Comparison of ENCODE assay signal across 8 cellular contexts in the genomic region with DNA sequence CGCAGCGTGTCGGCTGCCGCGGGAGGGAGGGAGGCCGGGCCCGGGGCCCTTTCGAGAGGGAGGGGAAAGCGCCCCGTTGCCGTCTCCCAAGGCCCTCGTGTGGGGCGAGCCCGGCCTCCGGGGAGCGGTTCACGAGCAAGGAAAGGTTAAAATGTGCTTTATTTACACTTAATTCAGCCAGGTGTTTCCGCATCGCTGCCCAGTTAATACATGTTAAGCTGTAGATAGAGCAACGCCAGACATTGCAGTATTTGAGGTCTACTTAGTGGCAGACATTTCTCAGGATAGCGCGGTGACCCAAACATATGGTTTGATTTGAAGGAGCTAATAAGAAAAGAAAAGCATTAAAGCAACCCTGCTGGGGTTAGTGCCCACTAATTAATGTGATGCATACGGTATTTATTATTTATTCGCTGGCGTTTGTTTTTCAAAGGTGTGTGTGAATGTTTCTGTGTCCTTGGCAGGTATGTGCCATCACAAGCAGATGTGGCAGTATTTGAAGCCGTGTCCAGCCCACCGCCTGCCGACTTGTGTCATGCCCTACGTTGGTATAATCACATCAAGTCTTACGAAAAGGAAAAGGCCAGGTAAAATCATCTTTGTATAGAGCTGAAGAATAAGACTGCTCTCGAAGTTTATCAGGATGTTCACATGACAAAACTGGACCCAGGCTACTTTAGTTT. TPM values are rescaled to one million over a fixed set of nuclear protein-coding genes. Genes with fewer than 3 reads are reported as not detected.
DNase-seq lines count a peak whose midpoint lies in the region; ATAC-seq lines count a peak whose summit lies in the region.

No MANE protein-coding gene starts in this region.

- H3K27me3 Mint-ChIP-seq in CD4-positive, alpha-beta memory T cell = no peaks in the 10 kb centered on the region
- H3K27me3 Mint-ChIP-seq in T-cell = no peaks in the 10 kb centered on the region

- peaks cover 38 to 70% (median 56%) of the 10 kb centered on the region in 4 donors for H3K4me1 Mint-ChIP-seq in CD4-positive, alpha-beta memory T cell
- peaks cover 57 to 63% (median 62%) of the 10 kb centered on the region in 3 donors for H3K4me1 Mint-ChIP-seq in T-cell

- CTCF ChIA-PET in CD4-positive, alpha-beta memory T cell (lab: Charles Lee; ENCODE audit: partially characterized antibody) = interaction anchor here (0.5 to 3.6 kb wide), 4 partner anchors 24 to 114 kb away, joined by 3 to 19 read pairs (median 4); partner anchors contain the start of genes INO80D and ZDBF2
- CTCF ChIA-PET in T-cell (lab: Charles Lee) = interaction anchor here (0.5 to 1.4 kb wide), 3 partner anchors 63 to 77 kb away, joined by 3 to 7 read pairs (median 3); partner anchors contain the start of gene INO80D (in 1 of the 2)

- H3K4me1 ChIP-seq in CD4-positive, alpha-beta memory T cell (ENCODE audit: insufficient read depth, low read length) = peaks cover 47% of the 10 kb centered on the region
- H3K4me1 ChIP-seq in endocrine pancreas (ENCODE audit: control insufficient read depth, insufficient read depth, low read length) = peaks cover 7% of the 10 kb centered on the region
- peaks cover 16 to 17% of the 10 kb centered on the region in 2 donors for H3K4me1 ChIP-seq in mucosa of rectum (ENCODE audit: control insufficient read depth in 2 of 2, insufficient read depth in 2 of 2, low read length in 2 of 2)

- ATAC-seq in GM19035 (IDR thresholded peaks at IDR 0.05; ENCODE audit: unreplicated experiment) (peak; percentile 50), HG03159 (IDR thresholded peaks at IDR 0.05; ENCODE audit: unreplicated experiment) (peak; percentile 48), T-cell (replicated peaks in 1 of 4) (peak; percentile 59 to 62 (median 62))

- peak overlapping the region; percentile 94 for H3K27ac ChIP-seq in CD4-positive, alpha-beta memory T cell (ENCODE audit: low read depth, low read length)
- peak overlapping the region; percentile 92 to 93 for H3K27ac ChIP-seq in mucosa of rectum (ENCODE audit: low read depth in 2 of 2, low read length in 2 of 2)

- peaks cover 15% of the 10 kb centered on the region for H3K36me3 ChIP-seq in CD4-positive, alpha-beta memory T cell (ENCODE audit: insufficient read depth, low read length)
- H3K36me3 ChIP-seq in endocrine pancreas (ENCODE audit: control insufficient read depth, insufficient read depth, low read length) (no peaks in the 10 kb centered on the region), mucosa of rectum (ENCODE audit: control insufficient read depth in 2 of 2, insufficient read depth in 2 of 2, low read length in 2 of 2) (peaks cover 18 to 23% of the 10 kb centered on the region in 2 donors)

- peak overlapping the region; percentile 97 to 100 (median 100) for H3K4me3 Mint-ChIP-seq in CD4-positive, alpha-beta memory T cell
- peak overlapping the region; percentile 95 to 99 (median 99) for H3K4me3 Mint-ChIP-seq in T-cell

- POLR2A ChIA-PET in CD4-positive, alpha-beta memory T cell (lab: Charles Lee; ENCODE audit: partially characterized antibody) = interaction anchor here (1.2 to 2.1 kb wide), 7 partner anchors 20 to 1465 kb away, joined by 3 to 29 read pairs (median 3); partner anchors contain the start of genes INO80D, METTL21A and ZDBF2
- POLR2A ChIA-PET in T-cell (lab: Charles Lee) = interaction anchor here in 1 of 2 donors (0.5 to 0.9 kb wide), 2 partner anchors 9 to 92 kb away, joined by 4 read pairs; no protein-coding TSS in a partner anchor

- peaks cover 25 to 58% of the 10 kb centered on the region in 2 donors for H3K36me3 Mint-ChIP-seq in CD4-positive, alpha-beta memory T cell
- H3K36me3 Mint-ChIP-seq in T-cell = peaks cover 26% of the 10 kb centered on the region

- H3K27ac Mint-ChIP-seq in CD4-positive, alpha-beta memory T cell = peak overlapping the region; percentile 92 to 100 (median 99)
- peak overlapping the region; percentile 96 to 98 for H3K27ac Mint-ChIP-seq in T-cell

- no peaks in the 10 kb centered on the region for H3K9me3 ChIP-seq in CD4-positive, alpha-beta memory T cell (ENCODE audit: control insufficient read depth in 1 of 2, low read length in 2 of 2)
- H3K9me3 ChIP-seq in endocrine pancreas (ENCODE audit: control insufficient read depth, low read length) (no peaks in the 10 kb centered on the region), mucosa of rectum (ENCODE audit: control insufficient read depth in 2 of 2, low read length in 2 of 2) (no peaks in the 10 kb centered on the region)

- H3K9ac ChIP-seq in endocrine pancreas (ENCODE audit: control insufficient read depth, insufficient read depth, low read length) = peak overlapping the region; percentile 65
- peak overlapping the region; percentile 86 to 91 for H3K9ac ChIP-seq in mucosa of rectum (ENCODE audit: low read depth in 1 of 2, low read length in 2 of 2)

- H3K27me3 ChIP-seq in CD4-positive, alpha-beta memory T cell (ENCODE audit: insufficient read depth, low read length) = no peaks in the 10 kb centered on the region
- no peaks in the 10 kb centered on the region for H3K27me3 ChIP-seq in endocrine pancreas (ENCODE audit: control insufficient read depth, insufficient read depth, low read length)
- no peaks in the 10 kb centered on the region for H3K27me3 ChIP-seq in mucosa of rectum (ENCODE audit: control insufficient read depth in 2 of 2, insufficient read depth in 2 of 2, low read length in 2 of 2)

- H3K9me3 Mint-ChIP-seq in CD4-positive, alpha-beta memory T cell = peaks cover 0 to 4% (median 0%) of the 10 kb centered on the region in 8 donors
- H3K9me3 Mint-ChIP-seq in T-cell = no peaks in the 10 kb centered on the region

- peak overlapping the region; percentile 69 to 78 for H3K4me3 ChIP-seq in CD4-positive, alpha-beta memory T cell (ENCODE audit: low read length in 2 of 2)
- H3K4me3 ChIP-seq in endocrine pancreas (ENCODE audit: control insufficient read depth, insufficient read depth, low read length) (peak overlapping the region; percentile 77), mucosa of rectum (ENCODE audit: low read length in 2 of 2) (peak overlapping the region; percentile 95)

- no peak for DNase-seq in CD4-positive, alpha-beta memory T cell
- DNase-seq in T-cell (peak in 4 of 34 experiments; percentile 2 to 67 (median 54)), AML-193 (lab: John Stamatoyannopoulos, UW) (no peak), NCI-H2107 (lab: John Stamatoyannopoulos, UW) (no peak)

- intact Hi-C loops in CD4-positive, alpha-beta memory T cell (cut with micrococcal nuclease) = loop anchor here (5.0 to 10.0 kb wide), 3 partner anchors 285 to 1317 kb away; partner anchors contain the start of gene ADAM23

RNA-seq across cellular contexts. Expression of gene EEF1B2, which starts 0.6 kb away (rescaled TPM):
- total RNA-seq in CD4-positive, alpha-beta memory T cell = 1,000 to 10,000 TPM in 1 of 2 experiments, 100 to 1,000 TPM in 1; 947 to 1,026 TPM
- 1,000 to 10,000 TPM in 1 of 2 donors, 100 to 1,000 TPM in 1; 784 to 1,015 TPM for polyA plus RNA-seq in CD4-positive, alpha-beta memory T cell
- total RNA-seq in T-cell = 1,000 to 10,000 TPM in 1 of 5 donors, 100 to 1,000 TPM in 4; 803 to 1,031 (median 879) TPM

RNA-seq across cellular contexts. Expression of gene NDUFS1, which starts 1.0 kb away (rescaled TPM):
- total RNA-seq in CD4-positive, alpha-beta memory T cell = 10 to 100 TPM; 53.4 to 57.6 TPM
- polyA plus RNA-seq in CD4-positive, alpha-beta memory T cell = 10 to 100 TPM; 32.1 to 52.2 TPM
- 10 to 100 TPM; 42.1 to 58.1 (median 51.4) TPM for total RNA-seq in T-cell
